ENCODE assay signal across 7 cellular contexts in the genomic region with DNA sequence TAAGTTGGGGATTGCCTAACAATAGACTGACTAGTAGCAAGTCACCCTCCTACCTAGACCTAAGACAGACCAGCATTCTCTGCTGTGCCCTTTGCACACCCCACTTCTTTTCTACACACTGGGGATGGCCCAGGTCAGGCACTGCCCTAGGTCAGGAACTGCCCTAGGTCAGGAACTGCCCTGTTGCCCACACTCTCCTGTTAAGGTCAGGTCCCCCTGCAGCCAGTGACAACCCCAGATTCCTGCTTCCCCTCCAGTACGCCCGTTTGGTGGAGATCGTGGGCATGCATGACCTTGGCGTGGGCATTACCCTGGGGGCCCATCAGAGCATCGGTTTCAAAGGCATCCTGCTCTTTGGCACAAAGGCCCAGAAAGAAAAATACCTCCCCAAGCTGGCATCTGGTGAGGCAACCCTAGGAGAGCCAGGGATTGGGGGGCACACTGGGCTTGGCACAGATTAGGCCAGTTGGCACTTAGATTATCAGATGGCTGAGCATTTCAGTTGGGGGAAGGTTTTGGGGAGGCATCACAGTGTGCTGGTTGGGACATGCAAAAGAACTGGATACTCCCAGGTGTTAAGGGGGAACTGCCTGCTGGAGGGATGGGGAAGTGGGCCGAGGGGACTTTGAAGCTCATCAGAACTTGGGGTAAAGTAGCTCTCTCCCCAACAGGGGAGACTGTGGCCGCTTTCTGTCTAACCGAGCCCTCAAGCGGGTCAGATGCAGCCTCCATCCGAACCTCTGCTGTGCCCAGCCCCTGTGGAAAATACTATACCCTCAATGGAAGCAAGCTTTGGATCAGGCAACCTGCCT. TPM values are rescaled to one million over a fixed set of nuclear protein-coding genes. Genes with fewer than 3 reads are reported as not detected.
DNase-seq lines count a peak whose midpoint lies in the region; ATAC-seq and TF ChIP-seq lines count a peak whose summit lies in the region.
"Had no signal": no experiment of that assay in that cellular context is flagged by ENCODE, and none has a peak within 500 bp of the region (broad histone marks: within the 10 kb centered on the region; RNA-seq: fewer than 3 reads in every experiment).

No MANE protein-coding gene starts in this region.

- no peak overlapping the region; the same call in 1 of the 2 replicates for H3K4me3 ChIP-seq in MM.1S (ENCODE audit: low read length)
- H3K4me3 ChIP-seq in dorsolateral prefrontal cortex: peak overlapping the region in 27 of 59 donors; percentile 80 to 100 (median 96)
- H3K4me3 ChIP-seq in prostate gland: peak overlapping the region; percentile 74 to 86
- no peak overlapping the region for H3K4me3 ChIP-seq in testis

- H2AFZ ChIP-seq in MM.1S (ENCODE audit: low read length): no peak overlapping the region

- H3F3A ChIP-seq in MM.1S (ENCODE audit: insufficient read depth, low read length): no peaks in the 10 kb centered on the region

- H3K27ac ChIP-seq in MM.1S (ENCODE audit: low read length) (no peak overlapping the region), dorsolateral prefrontal cortex (peak overlapping the region in 46 of 59 donors; percentile 10 to 99 (median 95)), prostate gland (peak overlapping the region; percentile 97 to 99), testis (peak overlapping the region in 1 of 2 donors; percentile 84)

- DNase-seq in MM.1S (no peak), dorsolateral prefrontal cortex (no peak), prostate gland (ENCODE audit: low spot score) (no peak), testis (no peak)
- DNase-seq in stimulated activated CD4-positive, alpha-beta T cell treated with anti-CD3 and anti-CD28 coated beads, Interleukin-4, amount 100 ng/mL, for 4 hours: no peak
- DNase-seq: NCI-H1417 treated with DMSO at 0.1 percent for 48 hours had no signal

- H3K79me2 ChIP-seq in MM.1S (ENCODE audit: low read length): peaks cover 35% of the 10 kb centered on the region

- TF ChIP-seq POLR2A in prostate gland (IDR thresholded peaks at IDR 0.05): no peak
- TF ChIP-seq POLR2A in testis (IDR thresholded peaks at IDR 0.05): no peak

- no peaks in the 10 kb centered on the region for H3K9me2 ChIP-seq in MM.1S (replicated peaks; ENCODE audit: insufficient read depth, low read length)

- WGBS in prostate gland: 69% methylated on average over 10 of the region's 10 CpGs
- 69 to 95% methylated on average over 5 to 10 of the region's 10 CpGs for WGBS in testis, 2 donors

- H3K36me3 ChIP-seq in MM.1S (replicated peaks; ENCODE audit: insufficient read depth, low read length) (0 out of 2 replicates have a peak, but pooled peaks cover 6% of the 10 kb centered on the region), prostate gland (peaks cover 0 to 20% of the 10 kb centered on the region in 2 donors), testis (ENCODE audit: low read depth, missing control alignments) (no peaks in the 10 kb centered on the region)

- ATAC-seq in HG03095 (IDR thresholded peaks at IDR 0.05; ENCODE audit: unreplicated experiment): no peak

- TF ChIP-seq CTCF in MM.1S (IDR thresholded peaks at IDR 0.05; ENCODE audit: low read length) (no peak), dorsolateral prefrontal cortex (IDR thresholded peaks at IDR 0.05 in 54 of 56, conservative IDR thresholded peaks at IDR 0.05 in 2 of 56; ENCODE audit: low read depth in 1 of 56, partially characterized antibody in 56 of 56) (no peak), prostate gland (IDR thresholded peaks at IDR 0.05) (no peak), testis (IDR thresholded peaks at IDR 0.05) (no peak)

- no peak overlapping the region for H3K9ac ChIP-seq in MM.1S (ENCODE audit: low read length)

- H3K4me2 ChIP-seq in MM.1S (ENCODE audit: low read depth, low read length): peak overlapping the region; percentile 72; the same call in 1 of the 2 replicates

- intact Hi-C loops in dorsolateral prefrontal cortex (cut with DNase I): loop anchor here in 1 of 2 donors (2.0 kb wide), 1 partner anchor 13 kb away; the partner anchor contains the start of gene DVL2
- intact Hi-C loops in prostate gland (cut with DNase I): no loop called here
- intact Hi-C loops in testis (cut with DNase I; ENCODE audit: low total_unique reads): no loop called here

- H3K4me1 ChIP-seq in MM.1S (ENCODE audit: low read length) (peaks cover 12% of the 10 kb centered on the region), prostate gland (replicated peaks) (peaks cover 18% of the 10 kb centered on the region), testis (peaks cover 17% of the 10 kb centered on the region)

- H3K27me3 ChIP-seq in MM.1S (replicated peaks; ENCODE audit: insufficient read depth, low read length) (peaks cover 6% of the 10 kb centered on the region), dorsolateral prefrontal cortex (no peaks in the 10 kb centered on the region), prostate gland (replicated peaks; ENCODE audit: insufficient read depth) (no peaks in the 10 kb centered on the region), testis (no peaks in the 10 kb centered on the region)

- no peaks in the 10 kb centered on the region for H3K9me3 ChIP-seq in MM.1S (replicated peaks; ENCODE audit: insufficient read depth, low read length)
- H3K9me3 ChIP-seq in prostate gland: no peaks in the 10 kb centered on the region
- no peaks in the 10 kb centered on the region for H3K9me3 ChIP-seq in testis

- H4K20me1 ChIP-seq in MM.1S (ENCODE audit: insufficient read depth, low read length): no peaks in the 10 kb centered on the region

RNA-seq across cellular contexts. Expression of gene ACADVL, which starts 1.7 kb away (rescaled TPM):
- 100 to 1,000 TPM; 242 to 722 (median 375) TPM for total RNA-seq in dorsolateral prefrontal cortex
- total RNA-seq in prostate gland: 100 to 1,000 TPM; 589 to 593 TPM
- total RNA-seq in testis: 100 to 1,000 TPM; 298 to 458 TPM
- 334 TPM for polyA plus RNA-seq in testis (ENCODE audit: insufficient read depth, low read depth, low replicate concordance)

RNA-seq across cellular contexts. Expression of gene DLG4, which starts 1.9 kb away (rescaled TPM):
- 100 to 1,000 TPM; 109 to 508 (median 348) TPM for total RNA-seq in dorsolateral prefrontal cortex
- 10 to 100 TPM in 1 of 2 donors, 1 to 10 TPM in 1; 9.3 to 31.6 TPM for total RNA-seq in prostate gland
- 10 to 100 TPM; 26.3 to 49.8 TPM for total RNA-seq in testis
- 45.9 TPM for polyA plus RNA-seq in testis (ENCODE audit: insufficient read depth, low read depth, low replicate concordance)

RNA-seq across cellular contexts. Expression of gene DVL2, which starts 12.8 kb away (rescaled TPM):
- total RNA-seq in dorsolateral prefrontal cortex (10 to 100 TPM; 31.9 to 83.9 (median 51.7) TPM), prostate gland (100 to 1,000 TPM in 1 of 2 donors, 10 to 100 TPM in 1; 52.3 to 116 TPM), testis (100 to 1,000 TPM in 1 of 2 donors, 10 to 100 TPM in 1; 81.3 to 102 TPM)
- polyA plus RNA-seq in testis (ENCODE audit: insufficient read depth, low read depth, low replicate concordance): 43.6 TPM

RNA-seq across cellular contexts. Expression of gene PHF23, which starts 17.8 kb away (rescaled TPM):
- 10 to 100 TPM; 21.3 to 54.1 (median 37.2) TPM for total RNA-seq in dorsolateral prefrontal cortex
- total RNA-seq in prostate gland: 10 to 100 TPM; 41.2 to 92.5 TPM
- total RNA-seq in testis: 10 to 100 TPM; 54.9 to 61.6 TPM
- polyA plus RNA-seq in testis (ENCODE audit: insufficient read depth, low read depth, low replicate concordance): 53.4 TPM

RNA-seq across cellular contexts. Expression of gene GABARAP, which starts 20.8 kb away (rescaled TPM):
- total RNA-seq in dorsolateral prefrontal cortex (100 to 1,000 TPM; 350 to 533 (median 438) TPM), prostate gland (100 to 1,000 TPM; 493 to 527 TPM), testis (100 to 1,000 TPM; 521 to 683 TPM)
- 1,171 TPM for polyA plus RNA-seq in testis (ENCODE audit: insufficient read depth, low read depth, low replicate concordance)

Comparison
In these comparisons a context has a peak if more than half of its experiments do, and no peak if none do; other contexts are left out.
1. H3K4me3 ChIP-seq: peak in prostate gland (2 of 2); none in MM.1S (single experiment) and testis (0 of 2).